Comparison of ENCODE assay signal across 24 cellular contexts in the genomic region with DNA sequence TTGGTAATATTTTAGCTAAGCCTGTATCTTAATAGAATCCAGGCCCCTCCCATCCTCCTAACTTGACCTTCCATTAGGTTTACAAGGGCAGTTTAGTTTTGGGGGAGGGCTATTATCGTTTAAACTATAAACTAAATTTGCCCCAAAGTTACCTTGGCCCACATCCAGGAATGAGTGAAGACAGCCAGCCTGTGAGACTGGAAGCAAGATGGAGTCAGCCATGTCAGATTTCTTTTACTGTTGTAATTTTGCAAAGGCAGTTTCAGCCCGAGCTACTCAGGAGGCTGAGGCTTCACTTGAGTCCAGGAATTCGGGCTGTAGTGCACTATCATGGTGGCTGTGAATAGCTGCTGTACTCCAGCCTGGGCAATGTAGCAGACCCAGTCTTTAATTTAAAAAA.
"Had no signal": no experiment of that assay in that cellular context is flagged by ENCODE, and none has a peak within 500 bp of the region (broad histone marks: within the 10 kb centered on the region; RNA-seq: fewer than 3 reads in every experiment).

No MANE protein-coding gene starts in this region.

- ATAC-seq: Panc1, Right ventricle myocardium inferior, T-helper 17 cell had no signal

- H3K27me3 ChIP-seq: adrenal gland, MG63 had no signal

- FAIRE-seq: colon, TTC549 had no signal

- H3K27ac ChIP-seq: adrenal gland, SK-N-MC had no signal

- DNase-seq: activated CD4-positive, alpha-beta memory T cell treated with anti-CD3 and anti-CD28 coated beads, Interleukin-2, amount 10 ng/mL, durations not matched to agents 7 days and 5 days; activated CD4-positive, alpha-beta T cell treated with anti-CD3 and anti-CD28 coated beads, Interleukin-2, amount 50 U/mL, for 1 hour; activated CD4-positive, CD25-positive, alpha-beta regulatory T cell; activated CD8-positive, alpha-beta memory T cell treated with anti-CD3 and anti-CD28 coated beads, Interleukin-2, amount 50 U/mL, for 4 hours; activated naive CD4-positive, alpha-beta T cell treated with anti-CD3 and anti-CD28 coated beads, Interleukin-2, amount 50 U/mL, for 16 hours; activated naive CD8-positive, alpha-beta T cell treated with anti-CD3 and anti-CD28 coated beads, Interleukin-2, amount 10 ng/mL, durations not matched to agents 7 days and 5 days; adrenal gland; anterior cingulate cortex; cerebellar nuclear complex; KG1; MG63; NCI-H1048; NCI-H1417; NCI-H1694 treated with DMSO at 0.1 percent for 48 hours; NCI-H2081; NCI-H510A treated with DMSO at 0.1 percent for 48 hours; RPMI8226; T-helper 17 cell; T-helper 9 cell had no signal

- H3K36me3 ChIP-seq: adrenal gland, MG63 had no signal

- H3K9me3 ChIP-seq: adrenal gland, MG63 had no signal

- H3K4me3 ChIP-seq: adrenal gland, MG63, SK-N-MC had no signal
